In the genomic region with DNA sequence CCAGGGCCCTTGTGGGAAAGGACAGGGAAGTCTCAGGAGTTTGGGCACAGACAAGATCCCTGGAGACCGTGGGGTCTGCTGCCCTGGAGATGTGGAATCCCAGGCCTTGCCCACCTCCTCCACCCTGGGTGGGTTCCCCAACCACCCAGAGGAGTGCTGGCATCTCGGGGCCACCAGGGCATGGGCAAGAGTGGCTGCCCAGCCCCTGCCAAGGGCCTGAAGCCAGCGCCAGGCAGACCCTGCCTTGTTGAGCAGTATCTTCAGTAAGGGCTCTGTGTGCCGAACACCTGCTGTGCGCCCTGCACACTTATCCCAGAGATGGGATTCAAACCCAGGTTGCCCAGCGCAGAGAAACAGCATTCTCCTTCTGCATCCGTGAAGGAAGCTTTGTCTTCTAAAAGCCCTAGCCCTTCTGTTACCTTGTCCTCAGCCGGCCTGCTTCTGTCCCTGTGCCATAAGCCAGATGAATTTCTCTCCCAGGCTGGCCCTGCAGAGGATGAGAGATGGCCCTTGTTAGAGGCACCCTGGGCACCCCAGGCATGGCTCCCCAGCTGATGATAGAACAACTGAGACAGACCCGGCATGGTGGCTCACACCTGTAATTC, we compare ENCODE assay signal across 18 cellular contexts. TPM values are rescaled to one million over a fixed set of nuclear protein-coding genes. Genes with fewer than 3 reads are reported as not detected.
DNase-seq lines count a peak whose midpoint lies in the region; ATAC-seq and TF ChIP-seq lines count a peak whose summit lies in the region.
"Had no signal": no experiment of that assay in that cellular context is flagged by ENCODE, and none has a peak within 500 bp of the region (broad histone marks: within the 10 kb centered on the region; RNA-seq: fewer than 3 reads in every experiment).

No MANE protein-coding gene starts in this region.

- no peak overlapping the region for H3K4me3 ChIP-seq in heart left ventricle
- no peak overlapping the region for H3K4me3 ChIP-seq in colonic mucosa
- H3K4me3 ChIP-seq in upper lobe of left lung, result no peak overlapping the region
- H3K4me3 ChIP-seq in prostate gland, result no peak overlapping the region
- H3K4me3 ChIP-seq: pancreas had no signal

- ATAC-seq in heart left ventricle, result peak in 1 of 4 donors; percentile 8
- ATAC-seq in left cardiac atrium, result no peak
- peak in 1 of 2 donors; percentile 3 for ATAC-seq in upper lobe of left lung (ENCODE audit: low FRiP score in 2 of 2)
- ATAC-seq: pancreas had no signal

- no peaks in the 10 kb centered on the region for H3K36me3 Mint-ChIP-seq in mesothelial cell of epicardium
- H3K36me3 Mint-ChIP-seq: activated naive CD8-positive, alpha-beta T cell treated with anti-CD3 and anti-CD28 coated beads, Interleukin-2, amount 10 ng/mL, durations not matched to agents 7 days and 5 days had no signal

- H3K4me1 Mint-ChIP-seq in mesothelial cell of epicardium, result peaks cover 46% of the 10 kb centered on the region

- H3K9me3 Mint-ChIP-seq in mesothelial cell of epicardium, result no peaks in the 10 kb centered on the region
- H3K9me3 Mint-ChIP-seq: activated naive CD8-positive, alpha-beta T cell treated with anti-CD3 and anti-CD28 coated beads, Interleukin-2, amount 10 ng/mL, durations not matched to agents 7 days and 5 days; central memory CD8-positive, alpha-beta T cell had no signal

- no peak for TF ChIP-seq EP300 in upper lobe of left lung (IDR thresholded peaks at IDR 0.05)

- no peak for TF ChIP-seq CTCF in heart left ventricle (IDR thresholded peaks at IDR 0.05)
- TF ChIP-seq CTCF in colonic mucosa (IDR thresholded peaks at IDR 0.05), result no peak
- TF ChIP-seq CTCF in mesothelial cell of epicardium (IDR thresholded peaks at IDR 0.05; ENCODE audit: unreplicated experiment), result no peak
- no peak for TF ChIP-seq CTCF in upper lobe of left lung (IDR thresholded peaks at IDR 0.05)
- TF ChIP-seq CTCF in prostate gland (IDR thresholded peaks at IDR 0.05), result no peak

- H3K27me3 ChIP-seq in heart left ventricle (peaks cover 0 to 3% (median 0%) of the 10 kb centered on the region in 9 donors), colonic mucosa (no peaks in the 10 kb centered on the region), upper lobe of left lung (no peaks in the 10 kb centered on the region), prostate gland (replicated peaks; ENCODE audit: insufficient read depth) (no peaks in the 10 kb centered on the region)
- H3K27me3 ChIP-seq: pancreas had no signal

- H3K4me3 Mint-ChIP-seq in mesothelial cell of epicardium, result no peak overlapping the region
- H3K4me3 Mint-ChIP-seq: activated naive CD8-positive, alpha-beta T cell treated with anti-CD3 and anti-CD28 coated beads, Interleukin-2, amount 10 ng/mL, durations not matched to agents 7 days and 5 days; central memory CD8-positive, alpha-beta T cell had no signal

- TF ChIP-seq POLR2A in heart left ventricle (IDR thresholded peaks at IDR 0.05) (no peak), upper lobe of left lung (IDR thresholded peaks at IDR 0.05) (no peak), prostate gland (IDR thresholded peaks at IDR 0.05) (no peak)

- intact Hi-C loops in heart left ventricle (cut with DNase I) (no loop called here), left cardiac atrium (cut with DNase I) (no loop called here), colonic mucosa (cut with DNase I) (no loop called here), prostate gland (cut with DNase I) (no loop called here)

- H3K27ac Mint-ChIP-seq in mesothelial cell of epicardium, result peak overlapping the region; percentile 78

- H3K4me1 ChIP-seq in heart left ventricle (peaks cover 0 to 44% (median 11%) of the 10 kb centered on the region in 12 donors), colonic mucosa (no peaks in the 10 kb centered on the region), upper lobe of left lung (peaks cover 51 to 67% (median 53%) of the 10 kb centered on the region in 4 donors), prostate gland (replicated peaks) (no peaks in the 10 kb centered on the region)

- H3K9ac ChIP-seq in colonic mucosa (ENCODE audit: low read depth in 2 of 2, low read length in 2 of 2), result no peak overlapping the region

- H3K27ac ChIP-seq in heart left ventricle, result peak overlapping the region in 10 of 12 donors; percentile 19 to 90 (median 62)
- H3K27ac ChIP-seq in colonic mucosa, result peak overlapping the region; percentile 50
- peak overlapping the region; percentile 81 to 90 (median 86) for H3K27ac ChIP-seq in upper lobe of left lung
- no peak overlapping the region for H3K27ac ChIP-seq in prostate gland

- WGBS in heart left ventricle, 4 donors, result 92 to 98% (median 96%) methylated on average over 9 of the region's 9 CpGs
- 87 to 90% methylated on average over 8 to 9 of the region's 9 CpGs for WGBS in upper lobe of left lung, 2 donors
- WGBS in prostate gland, result 95% methylated on average over 9 of the region's 9 CpGs

- H3K27me3 Mint-ChIP-seq in mesothelial cell of epicardium (ENCODE audit: low read depth), result no peaks in the 10 kb centered on the region
- H3K27me3 Mint-ChIP-seq: activated naive CD8-positive, alpha-beta T cell treated with anti-CD3 and anti-CD28 coated beads, Interleukin-2, amount 10 ng/mL, durations not matched to agents 7 days and 5 days; central memory CD8-positive, alpha-beta T cell had no signal

- H3K9me3 ChIP-seq in heart left ventricle (no peaks in the 10 kb centered on the region), colonic mucosa (no peaks in the 10 kb centered on the region), upper lobe of left lung (no peaks in the 10 kb centered on the region), prostate gland (no peaks in the 10 kb centered on the region)
- H3K9me3 ChIP-seq: pancreas had no signal

- H3K36me3 ChIP-seq in heart left ventricle (no peaks in the 10 kb centered on the region), colonic mucosa (no peaks in the 10 kb centered on the region), upper lobe of left lung (no peaks in the 10 kb centered on the region), prostate gland (no peaks in the 10 kb centered on the region)
- H3K36me3 ChIP-seq: pancreas had no signal

- DNase-seq in heart left ventricle (no peak), left cardiac atrium (no peak), colonic mucosa (no peak), mesothelial cell of epicardium (ENCODE audit: low spot score in 2 of 2, unreplicated experiment in 2 of 2) (no peak), upper lobe of left lung (no peak), NCI-H69 (lab: John Stamatoyannopoulos, UW) (no peak), prostate gland (ENCODE audit: low spot score) (no peak), NOMO-1 (lab: John Stamatoyannopoulos, UW; ENCODE audit: unreplicated experiment in 2 of 2) (no peak)
- DNase-seq: activated CD8-positive, alpha-beta memory T cell treated with anti-CD3 and anti-CD28 coated beads for 24 hours; DND-41; NCI-H1417 treated with DMSO at 0.1 percent for 48 hours; T1000 had no signal

RNA-seq across cellular contexts. Expression of a gene that starts 32.4 kb away (rescaled TPM):
- not detected for total RNA-seq in heart left ventricle
- not detected for polyA plus RNA-seq in heart left ventricle
- total RNA-seq in left cardiac atrium, result not detected
- total RNA-seq in colonic mucosa, result not detected
- 1.5 to 1.8 TPM (median 1.5 TPM) in 3 replicates for total RNA-seq in mesothelial cell of epicardium
- not detected for total RNA-seq in upper lobe of left lung
- not detected for total RNA-seq in prostate gland
- total RNA-seq: activated naive CD8-positive, alpha-beta T cell treated with anti-CD3 and anti-CD28 coated beads, Interleukin-2, amount 10 ng/mL, durations not matched to agents 7 days and 5 days; epithelial cell of proximal tubule; liver; NCI-H460; pancreas had no signal

RNA-seq across cellular contexts. Expression of a gene that starts 49.8 kb away (rescaled TPM):
- total RNA-seq in heart left ventricle (10 to 100 TPM in 1 of 9 donors, 1 to 10 TPM in 3, under 1 TPM in 3, not detected in 2; 0.50 to 10.9 (median 1.1) TPM), left cardiac atrium (1 to 10 TPM in 1 of 2 donors, under 1 TPM in 1; 0.16 to 1.6 TPM), colonic mucosa (10 to 100 TPM; 15.2 to 77.1 TPM), mesothelial cell of epicardium (22.8 to 23.8 TPM (median 22.9 TPM) in 3 replicates), upper lobe of left lung (1 to 10 TPM in 5 of 6 donors, not detected in 1; 1.4 to 6.4 (median 3.5) TPM), prostate gland (1 to 10 TPM; 4.6 to 7.0 TPM)
- under 1 TPM; 0.11 to 0.28 TPM for polyA plus RNA-seq in heart left ventricle

Comparison
In these comparisons a context has a peak if more than half of its experiments do, and no peak if none do; other contexts are left out.
1. H3K27ac ChIP-seq: peak in heart left ventricle (10 of 12), colonic mucosa (single experiment) and upper lobe of left lung (4 of 4); none in prostate gland (0 of 2).